Comparison of ENCODE assay signal across 9 cellular contexts in the genomic region with DNA sequence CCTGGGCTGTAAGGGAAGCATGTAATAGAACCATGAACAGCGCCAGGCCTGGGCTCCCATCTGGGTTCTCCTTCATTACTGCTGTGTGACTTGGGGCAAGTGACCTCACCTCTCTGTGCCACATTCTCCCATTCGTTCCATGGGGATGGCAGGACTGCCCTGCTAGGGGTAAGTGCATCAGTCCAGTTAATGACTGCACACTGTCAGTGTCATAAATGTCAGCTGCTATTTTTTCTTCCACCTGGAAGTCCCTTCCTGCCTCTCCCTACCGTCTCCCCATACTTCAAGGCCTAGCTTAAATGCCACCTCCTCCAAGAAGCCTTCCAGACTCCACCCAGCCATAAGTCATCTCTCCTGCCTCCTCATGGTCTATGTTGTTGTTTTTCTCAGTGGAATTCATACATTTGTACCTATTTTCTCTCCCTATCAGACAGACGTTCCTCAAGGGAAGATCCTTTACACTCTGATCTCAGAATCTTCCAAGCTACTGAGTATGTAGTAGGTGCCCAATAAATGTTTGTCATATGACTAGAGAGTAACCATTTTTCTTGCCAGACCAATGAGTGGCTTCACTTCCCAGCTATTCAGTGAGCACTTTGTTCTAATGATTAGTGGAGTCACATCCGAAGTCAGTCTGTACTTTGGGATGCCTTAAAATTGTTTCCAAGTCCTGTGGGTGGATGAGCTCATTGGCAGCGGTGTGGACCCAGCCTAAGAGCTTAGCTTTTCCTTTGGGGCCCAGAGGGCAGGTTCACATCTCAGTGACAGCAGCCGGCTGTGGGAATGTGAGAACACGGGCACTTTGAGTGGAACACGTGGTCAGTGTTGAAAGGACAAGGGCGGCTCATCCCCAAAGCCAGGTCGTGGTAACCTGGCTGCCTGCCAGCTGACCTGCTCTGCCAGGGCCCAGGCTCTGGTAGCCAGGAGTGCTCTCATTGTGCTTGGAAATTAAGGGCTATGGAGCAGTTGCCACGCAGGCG.
A peak's percentile ranks its signal among the peaks of the same experiment; 100 is the strongest.
DNase-seq lines count a peak whose midpoint lies in the region; ATAC-seq and TF ChIP-seq lines count a peak whose summit lies in the region.
"Had no signal": no experiment of that assay in that cellular context is flagged by ENCODE, and none has a peak within 500 bp of the region (broad histone marks: within the 10 kb centered on the region; RNA-seq: fewer than 3 reads in every experiment).

No MANE protein-coding gene starts in this region.

- ATAC-seq in HG02885 (IDR thresholded peaks at IDR 0.05; ENCODE audit: poor library complexity, unreplicated experiment) (no peak), HG03342 (IDR thresholded peaks at IDR 0.05; ENCODE audit: unreplicated experiment) (no peak)

- H3K27ac ChIP-seq in osteoblast (ENCODE audit: low read depth, low read length), result no peak overlapping the region

- H3K9me3 ChIP-seq in osteoblast (ENCODE audit: low read depth, low read length), result no peaks in the 10 kb centered on the region

- H4K20me1 ChIP-seq in osteoblast (ENCODE audit: insufficient read depth, low read length), result peaks cover 68% of the 10 kb centered on the region

- peaks cover 19% of the 10 kb centered on the region for H3K4me1 ChIP-seq in osteoblast (ENCODE audit: insufficient read depth, low read length)

- H2AFZ ChIP-seq in osteoblast (ENCODE audit: low read length), result no peak overlapping the region

- peaks cover 5% of the 10 kb centered on the region for H3K27me3 ChIP-seq in osteoblast (ENCODE audit: insufficient read depth, low read length)

- TF ChIP-seq CTCF in fibroblast of mammary gland (conservative IDR thresholded peaks at IDR 0.05; ENCODE audit: control insufficient read depth, insufficient read depth, low read depth, low read length), result no peak
- TF ChIP-seq CTCF in osteoblast (IDR thresholded peaks at IDR 0.05; ENCODE audit: extremely low read depth, low read depth, low read length), result no peak

- H3K4me2 ChIP-seq in osteoblast (ENCODE audit: insufficient read depth, low read length), result no peak overlapping the region

- no peak overlapping the region for H3K4me3 ChIP-seq in fibroblast of mammary gland (ENCODE audit: control insufficient read depth, low read depth, low read length)
- no peak overlapping the region for H3K4me3 ChIP-seq in osteoblast (ENCODE audit: insufficient read depth, low read length)

- H3K79me2 ChIP-seq in osteoblast (ENCODE audit: insufficient read depth, low read length), result no peaks in the 10 kb centered on the region

- DNase-seq in Daoy (ENCODE audit: low read depth), result peak; percentile 41
- DNase-seq in NCI-H510A (lab: John Stamatoyannopoulos, UW), result peak; percentile 71
- DNase-seq in fibroblast of mammary gland (ENCODE audit: low read depth), result peak; percentile 83
- DNase-seq in osteoblast (ENCODE audit: insufficient read length, low spot score, missing footprints), result peak; percentile 99
- DNase-seq in NCI-H524 treated with DMSO at 0.1 percent for 48 hours (lab: John Stamatoyannopoulos, UW), result no peak
- no peak for DNase-seq in HuH-7 (ENCODE audit: low spot score)
- DNase-seq: activated CD4-positive, alpha-beta T cell treated with anti-CD3 and anti-CD28 coated beads, Interleukin-2, amount 10 ng/mL, durations not matched to agents 24 days and 14 days had no signal

- no peaks in the 10 kb centered on the region for H3K36me3 ChIP-seq in osteoblast (ENCODE audit: insufficient read depth, low read length)

Comparison
In these comparisons a context has a peak if more than half of its experiments do, and no peak if none do; other contexts are left out.
1. DNase-seq: peak in Daoy (single experiment), NCI-H510A (single experiment), fibroblast of mammary gland (single experiment) and osteoblast (single experiment); none in NCI-H524 treated with DMSO at 0.1 percent for 48 hours (single experiment) and HuH-7 (single experiment).